In genomic region chr15:40906947-40907802, GRCh38 we compare ENCODE assay signal across 8 cellular contexts. TPM values are rescaled to one million over a fixed set of nuclear protein-coding genes. Genes with fewer than 3 reads are reported as not detected.
A peak's percentile ranks its signal among the peaks of the same experiment; 100 is the strongest.
DNase-seq lines count a peak whose midpoint lies in the region; ATAC-seq and TF ChIP-seq lines count a peak whose summit lies in the region.

No MANE protein-coding gene starts in this region.

- H3K27ac ChIP-seq in effector memory CD4-positive, alpha-beta T cell (ENCODE audit: insufficient read depth, low read length, poor library complexity, severe bottlenecking), result peak overlapping the region; percentile 50
- H3K27ac ChIP-seq in mucosa of rectum (ENCODE audit: low read depth in 2 of 2, low read length in 2 of 2) (peak overlapping the region; percentile 97 to 98), urinary bladder (ENCODE audit: low read depth) (peak overlapping the region; percentile 92)

- H3F3A ChIP-seq in Loucy (ENCODE audit: low read depth), result no peaks in the 10 kb centered on the region; the same call in 1 of the 2 replicates

- H3K9me2 ChIP-seq in Loucy (replicated peaks; ENCODE audit: low read depth, low read length), result no peaks in the 10 kb centered on the region

- peaks cover 19% of the 10 kb centered on the region for H4K20me1 ChIP-seq in Loucy (ENCODE audit: insufficient read depth, low read length, poor library complexity, severe bottlenecking)

- H3K9ac ChIP-seq in Loucy (ENCODE audit: low read depth, low read length, poor library complexity, severe bottlenecking) (peak overlapping the region; percentile 83), mucosa of rectum (ENCODE audit: low read depth in 1 of 2, low read length in 2 of 2) (peak overlapping the region; percentile 92 to 95)

- peaks cover 35% of the 10 kb centered on the region for H3K4me1 ChIP-seq in Loucy (ENCODE audit: insufficient read depth, low read length, poor library complexity, severe bottlenecking)
- peaks cover 21% of the 10 kb centered on the region for H3K4me1 ChIP-seq in effector memory CD4-positive, alpha-beta T cell (ENCODE audit: control insufficient read depth, insufficient read depth, low read length, poor library complexity, severe bottlenecking)
- H3K4me1 ChIP-seq in mucosa of rectum (ENCODE audit: control insufficient read depth in 2 of 2, insufficient read depth in 2 of 2, low read length in 2 of 2), result peaks cover 40 to 44% of the 10 kb centered on the region in 2 donors
- no peaks in the 10 kb centered on the region for H3K4me1 ChIP-seq in urinary bladder (ENCODE audit: insufficient read depth)

- H3K4me2 ChIP-seq in Loucy (ENCODE audit: low read depth, low read length, poor library complexity, severe bottlenecking), result peak overlapping the region; percentile 68

- ATAC-seq in HG02973 (IDR thresholded peaks at IDR 0.05; ENCODE audit: unreplicated experiment), result no peak

- peak overlapping the region; percentile 52 for H2AFZ ChIP-seq in Loucy (ENCODE audit: low read length)

- WGBS in urinary bladder, result 29% methylated on average over 23 of the region's 23 CpGs

- peak; percentile 40 for DNase-seq in ELR (ENCODE audit: low read depth)
- peak; percentile 69 for DNase-seq in activated CD4-positive, CD25-positive, alpha-beta regulatory T cell treated with anti-CD3 and anti-CD28 coated beads, Interleukin-2, amount 50 U/mL, for 72 hours
- peak; percentile 28 to 50 (median 42) for DNase-seq in effector memory CD4-positive, alpha-beta T cell
- no peak for DNase-seq in SIG-M5 treated with dmso at 0.1 percent for 504 hours (lab: John Stamatoyannopoulos, UW; ENCODE audit: unreplicated experiment)

- peak overlapping the region; percentile 77 for H3K4me3 ChIP-seq in Loucy (ENCODE audit: low read length, poor library complexity, severe bottlenecking)
- H3K4me3 ChIP-seq in effector memory CD4-positive, alpha-beta T cell (ENCODE audit: insufficient read depth, low read depth, low read length, poor library complexity, severe bottlenecking), result peak overlapping the region; percentile 64
- peak overlapping the region; percentile 63 to 70 for H3K4me3 ChIP-seq in mucosa of rectum (ENCODE audit: low read length in 2 of 2)
- peak overlapping the region; percentile 41 for H3K4me3 ChIP-seq in urinary bladder (ENCODE audit: low read depth, low read length)

- peaks cover 12% of the 10 kb centered on the region; the same call in 1 of the 2 replicates for H3K79me2 ChIP-seq in Loucy (ENCODE audit: insufficient read depth, low read length)

- H3K9me3 ChIP-seq in Loucy (ENCODE audit: insufficient read depth, low read depth, low read length), result no peaks in the 10 kb centered on the region
- no peaks in the 10 kb centered on the region for H3K9me3 ChIP-seq in effector memory CD4-positive, alpha-beta T cell (ENCODE audit: control insufficient read depth, low read length)
- H3K9me3 ChIP-seq in mucosa of rectum (ENCODE audit: control insufficient read depth in 2 of 2, low read length in 2 of 2), result no peaks in the 10 kb centered on the region

- 0 out of 2 replicates have a peak, but pooled peaks have one; percentile 11 for TF ChIP-seq CTCF in Loucy (conservative IDR thresholded peaks at IDR 0.05; ENCODE audit: low read length)

- H3K36me3 ChIP-seq in Loucy (ENCODE audit: insufficient read depth, low read length), result peaks cover 15% of the 10 kb centered on the region; the same call in 1 of the 2 replicates
- H3K36me3 ChIP-seq in effector memory CD4-positive, alpha-beta T cell (ENCODE audit: control insufficient read depth, insufficient read depth, low read length), result peaks cover 17% of the 10 kb centered on the region
- H3K36me3 ChIP-seq in mucosa of rectum (ENCODE audit: control insufficient read depth in 2 of 2, insufficient read depth in 2 of 2, low read length in 2 of 2), result peaks cover 16 to 18% of the 10 kb centered on the region in 2 donors
- peaks cover 4% of the 10 kb centered on the region for H3K36me3 ChIP-seq in urinary bladder (ENCODE audit: insufficient read depth)

- H3K27me3 ChIP-seq in Loucy (ENCODE audit: insufficient read depth, low read length, poor library complexity, severe bottlenecking) (no peaks in the 10 kb centered on the region), mucosa of rectum (ENCODE audit: control insufficient read depth in 2 of 2, insufficient read depth in 2 of 2, low read length in 2 of 2) (no peaks in the 10 kb centered on the region)
- H3K27me3 ChIP-seq in effector memory CD4-positive, alpha-beta T cell (replicated peaks; ENCODE audit: control insufficient read depth, insufficient read depth, low read length, poor library complexity, severe bottlenecking), result no peaks in the 10 kb centered on the region

RNA-seq across cellular contexts. Expression of gene VPS18, which starts 12.9 kb away (rescaled TPM):
- total RNA-seq in urinary bladder, result 15.1 TPM
- polyA plus RNA-seq in urinary bladder, result 19.3 TPM

RNA-seq across cellular contexts. Expression of gene DLL4, which starts 22.0 kb away (rescaled TPM):
- total RNA-seq in urinary bladder, result 11.8 TPM
- polyA plus RNA-seq in urinary bladder, result 11.2 TPM

RNA-seq across cellular contexts. Expression of gene RHOV, which starts 33.1 kb away (rescaled TPM):
- 9.3 TPM for total RNA-seq in urinary bladder
- 4.0 TPM for polyA plus RNA-seq in urinary bladder

RNA-seq across cellular contexts. Expression of gene CHAC1, which starts 46.1 kb away (rescaled TPM):
- total RNA-seq in urinary bladder, result 0.42 TPM
- 1.8 TPM for polyA plus RNA-seq in urinary bladder
